Comparison of ENCODE assay signal across 15 cellular contexts in the genomic region with DNA sequence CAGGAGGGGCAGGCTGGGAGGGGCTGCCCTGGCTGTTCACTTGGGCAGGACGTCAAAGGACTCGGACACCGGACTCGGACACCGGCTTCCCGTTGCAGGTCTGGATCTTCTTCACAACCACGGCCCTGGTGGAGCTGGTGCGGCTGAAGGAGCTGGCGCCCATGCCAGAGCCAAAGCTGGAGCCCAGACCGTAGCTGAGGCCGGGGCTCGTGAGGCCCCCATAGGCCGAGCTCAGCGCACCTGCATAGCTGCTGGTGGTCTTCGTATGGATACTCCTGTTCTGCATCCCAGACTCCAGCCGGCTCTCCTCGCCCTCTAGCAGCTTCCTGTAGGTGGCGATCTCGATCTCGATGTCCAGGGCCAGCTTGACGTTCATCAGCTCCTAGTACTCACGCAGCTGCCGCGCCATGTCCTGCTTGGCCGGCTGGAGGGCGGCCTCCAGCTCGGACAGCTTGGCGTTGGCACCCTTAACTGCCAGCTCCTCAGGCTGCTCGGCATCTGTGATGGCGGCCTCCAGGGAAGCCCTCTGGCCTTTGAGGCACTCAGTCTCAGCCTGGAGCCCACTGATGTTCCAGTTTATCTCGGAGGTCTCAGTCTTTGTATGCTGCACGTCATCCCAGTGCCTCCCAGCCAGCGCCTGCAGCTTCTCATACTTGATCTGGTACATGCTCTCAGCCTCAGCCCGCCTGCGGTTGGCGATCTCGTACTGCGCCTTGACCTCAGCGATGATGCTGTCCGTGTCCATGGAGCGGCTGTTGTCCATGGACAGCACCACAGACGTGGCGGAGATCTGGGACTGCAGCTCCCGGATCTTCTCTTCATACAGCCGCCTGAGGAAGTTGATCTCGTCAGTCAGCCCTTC. TPM values are rescaled to one million over a fixed set of nuclear protein-coding genes. Genes with fewer than 3 reads are reported as not detected.
DNase-seq lines count a peak whose midpoint lies in the region; TF ChIP-seq lines count a peak whose summit lies in the region.
"Had no signal": no experiment of that assay in that cellular context is flagged by ENCODE, and none has a peak within 500 bp of the region (broad histone marks: within the 10 kb centered on the region; RNA-seq: fewer than 3 reads in every experiment).

No MANE protein-coding gene starts in this region.

- no peak overlapping the region for H3K4me3 Mint-ChIP-seq in progenitor cell of endocrine pancreas (ENCODE audit: low read depth)
- H3K4me3 Mint-ChIP-seq: activated naive CD4-positive, alpha-beta T cell treated with anti-CD3 and anti-CD28 coated beads, Interleukin-2, amount 50 U/mL, for 24 hours; dendritic cell treated with granulocyte-macrophage colony-stimulating factor and Interleukin-4, amounts not matched to agents 40 ng/mL and 50 ng/mL, for 4 days had no signal

- no peaks in the 10 kb centered on the region for H3K27me3 ChIP-seq in Karpas-422 (ENCODE audit: low read length)

- H3K27me3 Mint-ChIP-seq in progenitor cell of endocrine pancreas, result peaks cover 32% of the 10 kb centered on the region

- H3K4me1 ChIP-seq in Karpas-422 (ENCODE audit: low read length), result no peaks in the 10 kb centered on the region
- H3K4me1 ChIP-seq: transverse colon had no signal

- TF ChIP-seq CTCF in GM10266 (IDR thresholded peaks at IDR 0.05; ENCODE audit: control insufficient read depth, insufficient read depth, low read depth, missing control alignments), result peak; percentile 22
- TF ChIP-seq CTCF in progenitor cell of endocrine pancreas (IDR thresholded peaks at IDR 0.05; ENCODE audit: unreplicated experiment), result peak; percentile 50

- DNase-seq in GM10266 (ENCODE audit: extremely low spot score), result no peak
- peak; percentile 78 for DNase-seq in NCI-H146 (lab: John Stamatoyannopoulos, UW)
- DNase-seq in ecto neural progenitor cell (ENCODE audit: low spot score), result peak; percentile 79
- peak; percentile 24 for DNase-seq in progenitor cell of endocrine pancreas (ENCODE audit: low spot score, unreplicated experiment)
- no peak for DNase-seq in NAMALWA (ENCODE audit: low spot score)
- DNase-seq in Karpas-422, result no peak
- DNase-seq in OCI-M1 (lab: John Stamatoyannopoulos, UW), result no peak
- DNase-seq: right cardiac atrium, SW 1271, transverse colon had no signal

- no peaks in the 10 kb centered on the region for H3K9me2 ChIP-seq in Karpas-422 (replicated peaks; ENCODE audit: insufficient read depth, low read length)

- H3K36me3 ChIP-seq in Karpas-422 (ENCODE audit: insufficient read depth, low read length), result no peaks in the 10 kb centered on the region
- H3K36me3 ChIP-seq: transverse colon had no signal

- no peak overlapping the region for H3K9ac ChIP-seq in Karpas-422 (ENCODE audit: low read length)

- H3K4me3 ChIP-seq in Karpas-422 (ENCODE audit: low read length), result no peak overlapping the region
- H3K4me3 ChIP-seq: transverse colon had no signal

- no peaks in the 10 kb centered on the region for H3K4me1 Mint-ChIP-seq in progenitor cell of endocrine pancreas (ENCODE audit: low read depth)
- H3K4me1 Mint-ChIP-seq: activated naive CD4-positive, alpha-beta T cell treated with anti-CD3 and anti-CD28 coated beads, Interleukin-2, amount 50 U/mL, for 24 hours had no signal

- H4K20me1 ChIP-seq in Karpas-422 (ENCODE audit: insufficient read depth, low read depth, low read length), result no peaks in the 10 kb centered on the region

- no peak overlapping the region for H3K4me2 ChIP-seq in Karpas-422 (ENCODE audit: low read depth, low read length, poor library complexity, severe bottlenecking)

- no peaks in the 10 kb centered on the region for H3K9me3 ChIP-seq in Karpas-422 (ENCODE audit: low read length)
- H3K9me3 ChIP-seq: transverse colon had no signal

- H3K36me3 Mint-ChIP-seq in progenitor cell of endocrine pancreas (ENCODE audit: insufficient read depth), result no peaks in the 10 kb centered on the region
- H3K36me3 Mint-ChIP-seq: activated naive CD4-positive, alpha-beta T cell treated with anti-CD3 and anti-CD28 coated beads, Interleukin-2, amount 50 U/mL, for 24 hours had no signal

- H2AFZ ChIP-seq in Karpas-422 (ENCODE audit: low read length), result no peak overlapping the region

- no peak overlapping the region for H3K27ac Mint-ChIP-seq in progenitor cell of endocrine pancreas
- H3K27ac Mint-ChIP-seq: activated naive CD4-positive, alpha-beta T cell treated with anti-CD3 and anti-CD28 coated beads, Interleukin-2, amount 50 U/mL, for 24 hours; dendritic cell treated with granulocyte-macrophage colony-stimulating factor and Interleukin-4, amounts not matched to agents 40 ng/mL and 50 ng/mL, for 4 days had no signal

- no peaks in the 10 kb centered on the region for H3K79me2 ChIP-seq in Karpas-422 (ENCODE audit: low read length)

- no peak overlapping the region for H3K27ac ChIP-seq in Karpas-422 (ENCODE audit: low read length)
- H3K27ac ChIP-seq: transverse colon had no signal

- no peaks in the 10 kb centered on the region for H3K9me3 Mint-ChIP-seq in progenitor cell of endocrine pancreas (ENCODE audit: low read depth)
- H3K9me3 Mint-ChIP-seq: activated naive CD4-positive, alpha-beta T cell treated with anti-CD3 and anti-CD28 coated beads, Interleukin-2, amount 50 U/mL, for 24 hours; dendritic cell treated with granulocyte-macrophage colony-stimulating factor and Interleukin-4, amounts not matched to agents 40 ng/mL and 50 ng/mL, for 4 days had no signal

RNA-seq across cellular contexts. Expression of a gene that starts 15.1 kb away (rescaled TPM):
- total RNA-seq in progenitor cell of endocrine pancreas, result not detected in 2 replicates
- not detected in 2 replicates for total RNA-seq in Karpas-422 (2014; rRNA removed; shearing (Covaris generic); ENCODE audit: low replicate concordance)
- total RNA-seq: H4, mesenteric fat pad, right cardiac atrium, transverse colon had no signal

RNA-seq across cellular contexts. Expression of a gene that starts 37.9 kb away (rescaled TPM):
- not detected in 2 replicates for total RNA-seq in progenitor cell of endocrine pancreas
- not detected in 2 replicates for total RNA-seq in Karpas-422 (2014; rRNA removed; shearing (Covaris generic); ENCODE audit: low replicate concordance)
- total RNA-seq: H4, M059J, mesenteric fat pad, right cardiac atrium, transverse colon had no signal

Comparison
In these comparisons a context has a peak if more than half of its experiments do, and no peak if none do; other contexts are left out.
1. DNase-seq: peak in NCI-H146 (single experiment), ecto neural progenitor cell (single experiment) and progenitor cell of endocrine pancreas (single experiment); none in GM10266 (single experiment), NAMALWA (single experiment), Karpas-422 (single experiment) and OCI-M1 (single experiment).